Comparison of ENCODE assay signal across 18 cellular contexts in genomic region chr11:126405906-126406305, GRCh38. TPM values are rescaled to one million over a fixed set of nuclear protein-coding genes. Genes with fewer than 3 reads are reported as not detected.
DNase-seq lines count a peak whose midpoint lies in the region; ATAC-seq and TF ChIP-seq lines count a peak whose summit lies in the region.
"Had no signal": no experiment of that assay in that cellular context is flagged by ENCODE, and none has a peak within 500 bp of the region (broad histone marks: within the 10 kb centered on the region; RNA-seq: fewer than 3 reads in every experiment).

No MANE protein-coding gene starts in this region.

- H3K4me3 Mint-ChIP-seq in activated naive CD8-positive, alpha-beta T cell treated with anti-CD3 and anti-CD28 coated beads, Interleukin-2, amount 50 U/mL, for 24 hours: no peak overlapping the region
- H3K4me3 Mint-ChIP-seq: CD8-positive, alpha-beta T cell had no signal

- peak overlapping the region in 1 of 2 donors; percentile 60 for H3K9ac ChIP-seq in colonic mucosa (ENCODE audit: low read depth in 2 of 2, low read length in 2 of 2)
- H3K9ac ChIP-seq in mesenchymal stem cell (ENCODE audit: low read length): no peak overlapping the region

- H3K4ac ChIP-seq in mesenchymal stem cell (ENCODE audit: low read depth in 1 of 2, low read length in 2 of 2): no peak overlapping the region

- no peak overlapping the region for H2BK120ac ChIP-seq in mesenchymal stem cell (ENCODE audit: low read depth, low read length)

- H3K27ac ChIP-seq in colonic mucosa (peak overlapping the region; percentile 39), mesenchymal stem cell (ENCODE audit: low read length, poor library complexity, severe bottlenecking) (no peak overlapping the region), vagina (peak overlapping the region; percentile 56)
- H3K27ac ChIP-seq: VCaP had no signal

- TF ChIP-seq POLR2A in vagina (IDR thresholded peaks at IDR 0.05): no peak

- H3K23ac ChIP-seq in mesenchymal stem cell (ENCODE audit: low read length in 2 of 2): no peak overlapping the region

- H3K18ac ChIP-seq in mesenchymal stem cell (ENCODE audit: low read depth in 1 of 2, low read length in 2 of 2): no peak overlapping the region

- H3K27me3 ChIP-seq in colonic mucosa (no peaks in the 10 kb centered on the region), mesenchymal stem cell (ENCODE audit: control insufficient read depth in 1 of 2, insufficient read depth in 1 of 2, low read length in 2 of 2) (no peaks in the 10 kb centered on the region), vagina (no peaks in the 10 kb centered on the region)
- H3K27me3 ChIP-seq: sigmoid colon had no signal

- no peaks in the 10 kb centered on the region for H3K9me3 ChIP-seq in colonic mucosa
- H3K9me3 ChIP-seq in mesenchymal stem cell (ENCODE audit: control insufficient read depth, low read length): no peaks in the 10 kb centered on the region
- H3K9me3 ChIP-seq in vagina: no peaks in the 10 kb centered on the region
- H3K9me3 ChIP-seq: sigmoid colon had no signal

- peaks cover 12% of the 10 kb centered on the region for H3K4me1 ChIP-seq in colonic mucosa
- H3K4me1 ChIP-seq in mesenchymal stem cell (ENCODE audit: control insufficient read depth, insufficient read depth, low read depth, low read length): peaks cover 6% of the 10 kb centered on the region
- peaks cover 41% of the 10 kb centered on the region for H3K4me1 ChIP-seq in vagina

- H3K4me2 ChIP-seq in mesenchymal stem cell (ENCODE audit: low read length, poor library complexity, severe bottlenecking): no peak overlapping the region

- no peak for ATAC-seq in activated naive CD8-positive, alpha-beta T cell treated with anti-CD3 and anti-CD28 coated beads, Interleukin-2, amount 50 U/mL, for 24 hours
- ATAC-seq: CD8-positive, alpha-beta T cell had no signal

- H3K79me1 ChIP-seq in mesenchymal stem cell (replicated peaks; ENCODE audit: low read length, poor library complexity, severe bottlenecking): peaks cover 4% of the 10 kb centered on the region

- H3K4me3 ChIP-seq in colonic mucosa (peak overlapping the region; percentile 37), mesenchymal stem cell (ENCODE audit: insufficient read depth in 1 of 2, low read depth in 1 of 2, low read length in 2 of 2) (no peak overlapping the region), vagina (no peak overlapping the region)
- H3K4me3 ChIP-seq: sigmoid colon had no signal

- no peak overlapping the region for H2BK12ac ChIP-seq in mesenchymal stem cell (ENCODE audit: low read length in 2 of 2)

- WGBS in mesenchymal stem cell: 89% methylated on average over 7 of the region's 7 CpGs

- H4K8ac ChIP-seq in mesenchymal stem cell (ENCODE audit: low read length): no peak overlapping the region

- peak overlapping the region; percentile 48 for H2BK15ac ChIP-seq in mesenchymal stem cell (ENCODE audit: low read depth, poor library complexity, severe bottlenecking)

- H3K36me3 Mint-ChIP-seq in activated naive CD8-positive, alpha-beta T cell treated with anti-CD3 and anti-CD28 coated beads, Interleukin-2, amount 50 U/mL, for 24 hours (ENCODE audit: low read depth): peaks cover 4% of the 10 kb centered on the region

- no peak overlapping the region for H3K14ac ChIP-seq in mesenchymal stem cell (ENCODE audit: low read length in 2 of 2)

- no peak overlapping the region for H3K27ac Mint-ChIP-seq in activated naive CD8-positive, alpha-beta T cell treated with anti-CD3 and anti-CD28 coated beads, Interleukin-2, amount 50 U/mL, for 24 hours
- H3K27ac Mint-ChIP-seq: CD8-positive, alpha-beta T cell had no signal

- intact Hi-C loops in colonic mucosa (cut with DNase I): no loop called here
- intact Hi-C loops in vagina (cut with DNase I): no loop called here

- no peak overlapping the region for H2BK5ac ChIP-seq in mesenchymal stem cell (ENCODE audit: low read depth, low read length, poor library complexity, severe bottlenecking)

- no peaks in the 10 kb centered on the region for H3K27me3 Mint-ChIP-seq in activated naive CD8-positive, alpha-beta T cell treated with anti-CD3 and anti-CD28 coated beads, Interleukin-2, amount 50 U/mL, for 24 hours

- peak; percentile 25 for DNase-seq in SIG-M5 treated with dmso at 0.1 percent for 504 hours (lab: John Stamatoyannopoulos, UW; ENCODE audit: unreplicated experiment)
- DNase-seq in SIG-M5 (lab: John Stamatoyannopoulos, UW): no peak
- peak; percentile 83 for DNase-seq in colonic mucosa
- DNase-seq in mesenchymal stem cell: no peak
- no peak for DNase-seq in vagina (ENCODE audit: extremely low spot score in 2 of 2)
- no peak for DNase-seq in activated naive CD8-positive, alpha-beta T cell treated with anti-CD3 and anti-CD28 coated beads, Interleukin-2, amount 50 U/mL, for 24 hours
- DNase-seq in H4 (ENCODE audit: low spot score): no peak
- no peak for DNase-seq in central memory CD4-positive, alpha-beta T cell
- DNase-seq: activated CD8-positive, alpha-beta memory T cell treated with anti-CD3 and anti-CD28 coated beads for 24 hours; activated effector memory CD4-positive, alpha-beta T cell treated with anti-CD3 and anti-CD28 coated beads, Interleukin-2, amount 50 U/mL, for 16 hours; CD8-positive, alpha-beta T cell; effector CD4-positive, alpha-beta T cell; Kasumi-1; NCI-H1436; NCI-H446 treated with DMSO at 0.1 percent for 48 hours; sigmoid colon; stimulated activated CD4-positive, alpha-beta T cell treated with anti-CD3 and anti-CD28 coated beads, Interleukin-4, amount 100 ng/mL, for 24 hours had no signal

- no peak overlapping the region for H4K91ac ChIP-seq in mesenchymal stem cell (ENCODE audit: low read length)

- TF ChIP-seq CTCF in colonic mucosa (IDR thresholded peaks at IDR 0.05): no peak
- no peak for TF ChIP-seq CTCF in vagina (IDR thresholded peaks at IDR 0.05)

- H3K4me1 Mint-ChIP-seq in activated naive CD8-positive, alpha-beta T cell treated with anti-CD3 and anti-CD28 coated beads, Interleukin-2, amount 50 U/mL, for 24 hours: no peaks in the 10 kb centered on the region

- no peak overlapping the region for H2AK5ac ChIP-seq in mesenchymal stem cell (ENCODE audit: low read length, severe bottlenecking)

- H2AFZ ChIP-seq in mesenchymal stem cell (ENCODE audit: low read depth, low read length): no peak overlapping the region

- peaks cover 6% of the 10 kb centered on the region for H3K36me3 ChIP-seq in colonic mucosa
- peaks cover 29 to 52% of the 10 kb centered on the region in 2 experiments for H3K36me3 ChIP-seq in mesenchymal stem cell (ENCODE audit: control insufficient read depth in 1 of 2, insufficient read depth in 2 of 2, low read depth in 1 of 2, low read length in 2 of 2)
- peaks cover 0 to 21% of the 10 kb centered on the region in 2 donors for H3K36me3 ChIP-seq in vagina

- no peaks in the 10 kb centered on the region for H3K9me3 Mint-ChIP-seq in activated naive CD8-positive, alpha-beta T cell treated with anti-CD3 and anti-CD28 coated beads, Interleukin-2, amount 50 U/mL, for 24 hours
- H3K9me3 Mint-ChIP-seq: CD8-positive, alpha-beta T cell had no signal

RNA-seq across cellular contexts. Expression of gene ST3GAL4, which starts 50.4 kb away (rescaled TPM):
- total RNA-seq in colonic mucosa (100 to 1,000 TPM; 123 to 304 TPM), vagina (41.5 TPM)
- 11.1 TPM for polyA plus RNA-seq in mesenchymal stem cell (2013, experiment 1 of 2)
- 11.5 TPM for polyA plus RNA-seq in mesenchymal stem cell (2013, experiment 2 of 2)
- 49.8 and 55.9 TPM in 2 replicates for total RNA-seq in H4 (2014; rRNA removed; shearing (Covaris generic))

Comparison
In these comparisons a context has a peak if more than half of its experiments do, and no peak if none do; other contexts are left out.
1. DNase-seq: peak in SIG-M5 treated with dmso at 0.1 percent for 504 hours (single experiment) and colonic mucosa (single experiment); none in SIG-M5 (single experiment), mesenchymal stem cell (single experiment), vagina (0 of 2), activated naive CD8-positive, alpha-beta T cell treated with anti-CD3 and anti-CD28 coated beads, Interleukin-2, amount 50 U/mL, for 24 hours (single experiment), H4 (single experiment) and central memory CD4-positive, alpha-beta T cell (single experiment).